In genomic region chr10:5095687-5096086, GRCh38 we compare ENCODE assay signal across 17 cellular contexts. TPM values are rescaled to one million over a fixed set of nuclear protein-coding genes. Genes with fewer than 3 reads are reported as not detected.
DNase-seq lines count a peak whose midpoint lies in the region; FAIRE-seq and TF ChIP-seq lines count a peak whose summit lies in the region.
"Had no signal": no experiment of that assay in that cellular context is flagged by ENCODE, and none has a peak within 500 bp of the region (broad histone marks: within the 10 kb centered on the region; RNA-seq: fewer than 3 reads in every experiment).

No MANE protein-coding gene starts in this region.

- peak overlapping the region; percentile 75 for H3K4me2 ChIP-seq in Loucy (ENCODE audit: low read depth, low read length, poor library complexity, severe bottlenecking)

- no peak overlapping the region for H3K4me3 Mint-ChIP-seq in activated naive CD4-positive, alpha-beta T cell treated with anti-CD3 and anti-CD28 coated beads for 36 hours

- intact Hi-C loops in activated naive CD4-positive, alpha-beta T cell treated with anti-CD3 and anti-CD28 coated beads for 36 hours (cut with micrococcal nuclease): loop anchor here (2.0 kb wide), 1 partner anchor 187 kb away; no protein-coding TSS in a partner anchor

- CTCF ChIA-PET in activated naive CD4-positive, alpha-beta T cell treated with anti-CD3 and anti-CD28 coated beads for 36 hours (lab: Charles Lee): interaction anchor here (0.6 kb wide), 1 partner anchor 93 kb away, joined by 4 read pairs; no protein-coding TSS in a partner anchor

- H3K36me3 Mint-ChIP-seq in activated naive CD4-positive, alpha-beta T cell treated with anti-CD3 and anti-CD28 coated beads for 36 hours (ENCODE audit: low read depth): no peaks in the 10 kb centered on the region
- H3K36me3 Mint-ChIP-seq: IgD-negative memory B cell had no signal

- H3K27ac ChIP-seq in thymus (ENCODE audit: low read depth): no peak overlapping the region

- no peak overlapping the region for H3K27ac Mint-ChIP-seq in activated naive CD4-positive, alpha-beta T cell treated with anti-CD3 and anti-CD28 coated beads for 36 hours
- H3K27ac Mint-ChIP-seq: IgD-negative memory B cell had no signal

- H3K4me1 Mint-ChIP-seq in activated naive CD4-positive, alpha-beta T cell treated with anti-CD3 and anti-CD28 coated beads for 36 hours (ENCODE audit: low read depth): peaks cover 9% of the 10 kb centered on the region
- H3K4me1 Mint-ChIP-seq: IgD-negative memory B cell had no signal

- H3K9me3 Mint-ChIP-seq in activated naive CD4-positive, alpha-beta T cell treated with anti-CD3 and anti-CD28 coated beads for 36 hours: no peaks in the 10 kb centered on the region

- peaks cover 2% of the 10 kb centered on the region for H3K27me3 Mint-ChIP-seq in activated naive CD4-positive, alpha-beta T cell treated with anti-CD3 and anti-CD28 coated beads for 36 hours (ENCODE audit: low read depth)

- H3K9me3 ChIP-seq in Loucy (ENCODE audit: insufficient read depth, low read depth, low read length) (no peaks in the 10 kb centered on the region), mononuclear cell (ENCODE audit: low read depth, low read length) (no peaks in the 10 kb centered on the region), thymus (ENCODE audit: control insufficient read depth) (no peaks in the 10 kb centered on the region)
- H3K9me3 ChIP-seq: pancreas had no signal

- peak overlapping the region; percentile 89 for H3K4me3 ChIP-seq in Loucy (ENCODE audit: low read length, poor library complexity, severe bottlenecking)
- peak overlapping the region; percentile 64 for H3K4me3 ChIP-seq in epithelial cell of proximal tubule (ENCODE audit: low read depth, low read length)
- peak overlapping the region; percentile 1 for H3K4me3 ChIP-seq in mononuclear cell (ENCODE audit: low read length)
- peak overlapping the region; percentile 10 for H3K4me3 ChIP-seq in thymus (ENCODE audit: low read length)

- H3K36me3 ChIP-seq in Loucy (ENCODE audit: insufficient read depth, low read length): peaks cover 10% of the 10 kb centered on the region; the same call in 1 of the 2 replicates
- H3K36me3 ChIP-seq in thymus (ENCODE audit: control insufficient read depth, insufficient read depth): peaks cover 9% of the 10 kb centered on the region

- TF ChIP-seq CTCF in Loucy (conservative IDR thresholded peaks at IDR 0.05; ENCODE audit: low read length) (0 out of 2 replicates have a peak, but pooled peaks have one; percentile 14), epithelial cell of proximal tubule (conservative IDR thresholded peaks at IDR 0.05; ENCODE audit: low read depth, low read length) (peak; percentile 9)

- DNase-seq in epithelial cell of proximal tubule (ENCODE audit: low read depth): no peak
- DNase-seq in HTR-8/SVneo (ENCODE audit: insufficient read length, low spot score): no peak
- DNase-seq in activated naive CD4-positive, alpha-beta T cell treated with anti-CD3 and anti-CD28 coated beads for 36 hours: no peak
- no peak for DNase-seq in GM19238 (ENCODE audit: insufficient read length, low spot score)
- no peak for DNase-seq in NCI-H526 treated with DMSO at 0.1 percent for 48 hours (lab: John Stamatoyannopoulos, UW)
- DNase-seq: activated naive CD4-positive, alpha-beta T cell treated with anti-CD3 and anti-CD28 coated beads, Interleukin-2, amount 50 U/mL, for 16 hours; CD4-positive, alpha-beta memory T cell; central memory CD4-positive, alpha-beta T cell; NCI-H1417; pancreas; stimulated activated CD4-positive, alpha-beta T cell treated with anti-CD3 and anti-CD28 coated beads, Interleukin-1b, Interleukin-23, amount 100 ng/mL, for 48 hours had no signal

- H3F3A ChIP-seq in Loucy (ENCODE audit: low read depth): no peaks in the 10 kb centered on the region

- peak overlapping the region; percentile 96 for H3K9ac ChIP-seq in Loucy (ENCODE audit: low read depth, low read length, poor library complexity, severe bottlenecking)

- H3K4me1 ChIP-seq in Loucy (ENCODE audit: insufficient read depth, low read length, poor library complexity, severe bottlenecking) (peaks cover 50% of the 10 kb centered on the region), mononuclear cell (ENCODE audit: insufficient read depth, low read length) (no peaks in the 10 kb centered on the region), thymus (ENCODE audit: control insufficient read depth, insufficient read depth, low read length) (peaks cover 4% of the 10 kb centered on the region)

- WGBS in thymus: 30% methylated on average over 4 of the region's 4 CpGs

- peaks cover 32% of the 10 kb centered on the region for H3K79me2 ChIP-seq in Loucy (ENCODE audit: insufficient read depth, low read length)

- H2AFZ ChIP-seq in Loucy (ENCODE audit: low read length): no peak overlapping the region

- H3K27me3 ChIP-seq in Loucy (ENCODE audit: insufficient read depth, low read length, poor library complexity, severe bottlenecking) (no peaks in the 10 kb centered on the region), mononuclear cell (ENCODE audit: insufficient read depth, low read length) (no peaks in the 10 kb centered on the region), thymus (ENCODE audit: control insufficient read depth, insufficient read depth) (no peaks in the 10 kb centered on the region)
- H3K27me3 ChIP-seq: pancreas had no signal

- no peaks in the 10 kb centered on the region for H3K9me2 ChIP-seq in Loucy (replicated peaks; ENCODE audit: low read depth, low read length)

- no peak for FAIRE-seq in HTR-8/SVneo (lab: Jason Lieb, UNC)
- FAIRE-seq: pancreas had no signal

- no peaks in the 10 kb centered on the region for H4K20me1 ChIP-seq in Loucy (ENCODE audit: insufficient read depth, low read length, poor library complexity, severe bottlenecking)

RNA-seq across cellular contexts. Expression of gene AKR1C3, which starts 1.5 kb away (rescaled TPM):
- total RNA-seq in epithelial cell of proximal tubule: 2.1 and 2.2 TPM in 2 replicates
- 6.3 TPM for total RNA-seq in mononuclear cell
- 26.3 TPM for polyA plus RNA-seq in thymus
- total RNA-seq in activated naive CD4-positive, alpha-beta T cell treated with anti-CD3 and anti-CD28 coated beads for 36 hours: under 1 TPM; 0.33 to 0.47 TPM
- total RNA-seq: G401, OCI-LY7 had no signal

Comparison
In these comparisons a context has a peak if more than half of its experiments do, and no peak if none do; other contexts are left out.
1. H3K4me3 ChIP-seq: peak in every context shown above with its lines; median percentile 89 in Loucy; 64 in epithelial cell of proximal tubule; 10 in thymus; 1 in mononuclear cell.